ENCODE assay signal across 2 cellular contexts in the genomic region with DNA sequence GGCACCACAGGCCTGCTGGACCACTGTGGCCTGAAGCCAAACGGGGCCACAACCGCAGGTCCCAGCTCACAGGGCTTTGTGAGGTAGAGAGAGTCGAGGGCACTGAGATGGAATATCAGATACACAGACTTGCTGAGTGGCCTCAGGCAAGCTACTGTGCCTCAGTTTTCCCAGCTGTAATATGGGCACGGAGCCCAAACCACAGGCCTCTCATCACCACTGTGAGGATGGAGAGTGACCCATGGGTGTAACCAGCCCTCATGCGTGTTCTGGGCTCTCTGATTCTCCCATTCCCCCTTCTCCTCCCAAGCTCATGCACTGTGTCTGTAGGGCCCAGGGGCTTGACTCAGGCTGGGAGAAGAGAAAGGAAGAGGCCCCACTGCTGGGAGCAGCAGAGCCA.
TF ChIP-seq lines count a peak whose summit lies in the region.

No MANE protein-coding gene starts in this region.

TF ChIP-seq in SK-N-SH, 30 proteins besides CTCF, POLR2A, EP300 and RAD21 (continued from another document):
- TF ChIP-seq RXRA (IDR thresholded peaks at IDR 0.05; ENCODE audit: borderline replicate concordance, low read depth) (no peak), MXI1 (IDR thresholded peaks at IDR 0.05; ENCODE audit: low read depth, low read length) (no peak), NRF1 (IDR thresholded peaks at IDR 0.05; ENCODE audit: low read depth, low read length) (no peak), TAF1 (IDR thresholded peaks at IDR 0.05; ENCODE audit: borderline replicate concordance, low read depth, low read length) (no peak), SMC3 (IDR thresholded peaks at IDR 0.05; ENCODE audit: low read depth, low read length) (no peak), RFX5 (IDR thresholded peaks at IDR 0.05; ENCODE audit: low read length) (no peak)

TF ChIP-seq in SK-N-SH treated with all-trans-retinoic acid at 6 μM for 48 hours, 23 proteins besides CTCF, POLR2A, EP300 and RAD21 (continued from another document):
- TF ChIP-seq POU6F1 (CRISPR knock-in tag; IDR thresholded peaks at IDR 0.05; ENCODE audit: borderline replicate concordance, low read depth) = no peak
- TF ChIP-seq, protein P1, sequence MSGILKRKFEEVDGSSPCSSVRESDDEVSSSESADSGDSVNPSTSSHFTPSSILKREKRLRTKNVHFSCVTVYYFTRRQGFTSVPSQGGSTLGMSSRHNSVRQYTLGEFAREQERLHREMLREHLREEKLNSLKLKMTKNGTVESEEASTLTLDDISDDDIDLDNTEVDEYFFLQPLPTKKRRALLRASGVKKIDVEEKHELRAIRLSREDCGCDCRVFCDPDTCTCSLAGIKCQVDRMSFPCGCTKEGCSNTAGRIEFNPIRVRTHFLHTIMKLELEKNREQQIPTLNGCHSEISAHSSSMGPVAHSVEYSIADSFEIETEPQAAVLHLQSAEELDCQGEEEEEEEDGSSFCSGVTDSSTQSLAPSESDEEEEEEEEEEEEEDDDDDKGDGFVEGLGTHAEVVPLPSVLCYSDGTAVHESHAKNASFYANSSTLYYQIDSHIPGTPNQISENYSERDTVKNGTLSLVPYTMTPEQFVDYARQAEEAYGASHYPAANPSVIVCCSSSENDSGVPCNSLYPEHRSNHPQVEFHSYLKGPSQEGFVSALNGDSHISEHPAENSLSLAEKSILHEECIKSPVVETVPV (CRISPR knock-in tag; IDR thresholded peaks at IDR 0.05) = no peak
- no peak for TF ChIP-seq ZNF70 (CRISPR knock-in tag; IDR thresholded peaks at IDR 0.05)
- no peak for TF ChIP-seq BACH2 (CRISPR knock-in tag; IDR thresholded peaks at IDR 0.05; ENCODE audit: borderline replicate concordance)
- TF ChIP-seq ESRRG (CRISPR knock-in tag; IDR thresholded peaks at IDR 0.05) = no peak
- no peak for TF ChIP-seq TCF4 (CRISPR knock-in tag; IDR thresholded peaks at IDR 0.05; ENCODE audit: borderline replicate concordance)
- TF ChIP-seq, protein P2, sequence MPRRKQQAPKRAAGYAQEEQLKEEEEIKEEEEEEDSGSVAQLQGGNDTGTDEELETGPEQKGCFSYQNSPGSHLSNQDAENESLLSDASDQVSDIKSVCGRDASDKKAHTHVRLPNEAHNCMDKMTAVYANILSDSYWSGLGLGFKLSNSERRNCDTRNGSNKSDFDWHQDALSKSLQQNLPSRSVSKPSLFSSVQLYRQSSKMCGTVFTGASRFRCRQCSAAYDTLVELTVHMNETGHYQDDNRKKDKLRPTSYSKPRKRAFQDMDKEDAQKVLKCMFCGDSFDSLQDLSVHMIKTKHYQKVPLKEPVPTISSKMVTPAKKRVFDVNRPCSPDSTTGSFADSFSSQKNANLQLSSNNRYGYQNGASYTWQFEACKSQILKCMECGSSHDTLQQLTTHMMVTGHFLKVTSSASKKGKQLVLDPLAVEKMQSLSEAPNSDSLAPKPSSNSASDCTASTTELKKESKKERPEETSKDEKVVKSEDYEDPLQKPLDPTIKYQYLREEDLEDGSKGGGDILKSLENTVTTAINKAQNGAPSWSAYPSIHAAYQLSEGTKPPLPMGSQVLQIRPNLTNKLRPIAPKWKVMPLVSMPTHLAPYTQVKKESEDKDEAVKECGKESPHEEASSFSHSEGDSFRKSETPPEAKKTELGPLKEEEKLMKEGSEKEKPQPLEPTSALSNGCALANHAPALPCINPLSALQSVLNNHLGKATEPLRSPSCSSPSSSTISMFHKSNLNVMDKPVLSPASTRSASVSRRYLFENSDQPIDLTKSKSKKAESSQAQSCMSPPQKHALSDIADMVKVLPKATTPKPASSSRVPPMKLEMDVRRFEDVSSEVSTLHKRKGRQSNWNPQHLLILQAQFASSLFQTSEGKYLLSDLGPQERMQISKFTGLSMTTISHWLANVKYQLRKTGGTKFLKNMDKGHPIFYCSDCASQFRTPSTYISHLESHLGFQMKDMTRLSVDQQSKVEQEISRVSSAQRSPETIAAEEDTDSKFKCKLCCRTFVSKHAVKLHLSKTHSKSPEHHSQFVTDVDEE (CRISPR knock-in tag; IDR thresholded peaks at IDR 0.05) = no peak
- no peak for TF ChIP-seq ZFP3 (CRISPR knock-in tag; IDR thresholded peaks at IDR 0.05)
- no peak for TF ChIP-seq RARB (CRISPR knock-in tag; IDR thresholded peaks at IDR 0.05)
- TF ChIP-seq GLIS3 (CRISPR knock-in tag; IDR thresholded peaks at IDR 0.05) = no peak
- TF ChIP-seq CREB5 (CRISPR knock-in tag; IDR thresholded peaks at IDR 0.05; ENCODE audit: low read depth) = no peak
- TF ChIP-seq TOX (CRISPR knock-in tag; IDR thresholded peaks at IDR 0.05; ENCODE audit: borderline replicate concordance) = no peak
- no peak for TF ChIP-seq SNAI2 (CRISPR knock-in tag; IDR thresholded peaks at IDR 0.05)
